In the genomic region with DNA sequence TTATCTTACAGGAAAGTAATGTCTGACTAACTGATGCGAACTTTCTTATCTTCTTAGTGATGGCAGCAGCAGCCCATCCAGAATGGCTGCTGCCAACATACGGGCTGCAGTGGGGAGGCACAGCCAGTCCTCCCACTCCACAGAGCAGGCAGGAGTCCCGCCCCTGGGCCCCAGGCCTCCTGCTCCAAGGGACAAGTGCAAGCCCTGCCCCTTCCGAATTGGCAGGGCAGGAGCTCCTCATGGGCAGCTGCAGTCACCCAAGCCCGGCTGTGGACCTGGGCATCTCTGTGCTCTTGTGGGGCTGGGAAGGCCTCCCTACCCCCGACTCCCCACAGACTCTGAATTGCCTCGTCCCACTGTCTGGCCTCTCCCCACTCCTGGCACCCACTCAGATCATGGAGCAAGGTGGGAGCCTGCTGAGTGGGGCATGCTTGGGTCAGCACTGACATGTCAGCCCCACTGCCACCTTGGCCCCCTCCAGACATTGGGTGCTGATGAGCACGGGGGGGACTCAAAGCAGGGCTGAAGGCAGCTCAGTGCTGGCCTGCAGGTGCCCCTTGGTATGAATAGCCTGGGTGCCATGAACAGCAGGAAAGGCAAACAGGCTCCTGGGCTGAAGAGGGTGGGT, we compare ENCODE assay signal across 15 cellular contexts.
A peak's percentile ranks its signal among the peaks of the same experiment; 100 is the strongest.
DNase-seq lines count a peak whose midpoint lies in the region; ATAC-seq and TF ChIP-seq lines count a peak whose summit lies in the region.
"Had no signal": no experiment of that assay in that cellular context is flagged by ENCODE, and none has a peak within 500 bp of the region (broad histone marks: within the 10 kb centered on the region; RNA-seq: fewer than 3 reads in every experiment).

No MANE protein-coding gene starts in this region.

- H3K27ac ChIP-seq in upper lobe of left lung, result no peak overlapping the region
- H3K27ac ChIP-seq in RWPE1, result no peak overlapping the region
- H3K27ac ChIP-seq: 22Rv1 had no signal

- DNase-seq in natural killer cell treated with Interleukin-12 subunit alpha and Interleukin-12 subunit beta and Interleukin-15 and Interleukin-18, amount 100 ng/mL, for 72 hours (ENCODE audit: low spot score), result no peak
- DNase-seq in natural killer cell (no peak), posterior vena cava (ENCODE audit: low spot score) (peak; percentile 55), upper lobe of left lung (peak in 1 of 2 donors; percentile 46), putamen (ENCODE audit: low spot score) (no peak), RWPE1 (ENCODE audit: low spot score) (no peak), DMS 273 treated with DMSO at 0.1 percent for 48 hours (lab: John Stamatoyannopoulos, UW) (no peak)
- DNase-seq: Caco-2; CD8-positive, alpha-beta memory T cell; DMS53; GF-D8; H9 had no signal

- TF ChIP-seq POLR2A in upper lobe of left lung (IDR thresholded peaks at IDR 0.05), result no peak

- no peak overlapping the region for H3K4me3 ChIP-seq in upper lobe of left lung
- H3K4me3 ChIP-seq: GM23338 had no signal

- H3K4me1 ChIP-seq in upper lobe of left lung, result no peaks in the 10 kb centered on the region
- H3K4me1 ChIP-seq: Caco-2 had no signal

- peaks cover 7% of the 10 kb centered on the region for H3K36me3 Mint-ChIP-seq in natural killer cell treated with Interleukin-12 subunit alpha and Interleukin-12 subunit beta and Interleukin-15 and Interleukin-18, amount 100 ng/mL, for 72 hours
- no peaks in the 10 kb centered on the region for H3K36me3 Mint-ChIP-seq in natural killer cell
- H3K36me3 Mint-ChIP-seq: CD14-positive monocyte had no signal

- H3K4me1 Mint-ChIP-seq in natural killer cell treated with Interleukin-12 subunit alpha and Interleukin-12 subunit beta and Interleukin-15 and Interleukin-18, amount 100 ng/mL, for 72 hours (ENCODE audit: low read depth in 2 of 2), result no peaks in the 10 kb centered on the region
- H3K4me1 Mint-ChIP-seq in natural killer cell, result no peaks in the 10 kb centered on the region
- H3K4me1 Mint-ChIP-seq: CD8-positive, alpha-beta memory T cell had no signal

- H3K27me3 Mint-ChIP-seq in natural killer cell treated with Interleukin-12 subunit alpha and Interleukin-12 subunit beta and Interleukin-15 and Interleukin-18, amount 100 ng/mL, for 72 hours, result no peaks in the 10 kb centered on the region
- peaks cover 1 to 9% of the 10 kb centered on the region in 2 donors for H3K27me3 Mint-ChIP-seq in natural killer cell (ENCODE audit: low read depth in 2 of 2)
- H3K27me3 Mint-ChIP-seq: CD8-positive, alpha-beta memory T cell had no signal

- no peak for TF ChIP-seq CTCF in natural killer cell (IDR thresholded peaks at IDR 0.05)
- TF ChIP-seq CTCF in upper lobe of left lung (IDR thresholded peaks at IDR 0.05), result no peak
- TF ChIP-seq CTCF in RWPE1 (conservative IDR thresholded peaks at IDR 0.05; ENCODE audit: low read depth), result no peak

- H3K36me3 ChIP-seq in upper lobe of left lung, result no peaks in the 10 kb centered on the region

- intact Hi-C loops in natural killer cell (cut with micrococcal nuclease), result no loop called here
- intact Hi-C loops in posterior vena cava (cut with DNase I), result no loop called here

- H3K4me3 Mint-ChIP-seq in natural killer cell treated with Interleukin-12 subunit alpha and Interleukin-12 subunit beta and Interleukin-15 and Interleukin-18, amount 100 ng/mL, for 72 hours, result no peak overlapping the region
- no peak overlapping the region for H3K4me3 Mint-ChIP-seq in natural killer cell
- H3K4me3 Mint-ChIP-seq: CD14-positive monocyte; CD8-positive, alpha-beta memory T cell; GM23338; H9 had no signal

- 93 to 95% methylated on average over 3 to 4 of the region's 8 CpGs for WGBS in upper lobe of left lung, 2 donors

- peaks cover 6% of the 10 kb centered on the region for H3K9me3 Mint-ChIP-seq in natural killer cell treated with Interleukin-12 subunit alpha and Interleukin-12 subunit beta and Interleukin-15 and Interleukin-18, amount 100 ng/mL, for 72 hours
- no peaks in the 10 kb centered on the region for H3K9me3 Mint-ChIP-seq in natural killer cell

- POLR2A ChIA-PET in RWPE1 (lab: Yijun Ruan, JAX; ENCODE audit: low non-redundant PET), result no interaction called here

- H3K27me3 ChIP-seq in upper lobe of left lung, result no peaks in the 10 kb centered on the region

- peak; percentile 36 to 61 for ATAC-seq in natural killer cell treated with Interleukin-12 subunit alpha and Interleukin-12 subunit beta and Interleukin-15 and Interleukin-18, amount 100 ng/mL, for 72 hours
- ATAC-seq in natural killer cell, result no peak
- ATAC-seq in upper lobe of left lung (ENCODE audit: low FRiP score in 2 of 2), result peak; percentile 24 to 51
- ATAC-seq: GM23338 had no signal

- H3K9me3 ChIP-seq in upper lobe of left lung, result no peaks in the 10 kb centered on the region
- H3K9me3 ChIP-seq: Caco-2 had no signal

- no peak overlapping the region for H3K27ac Mint-ChIP-seq in natural killer cell treated with Interleukin-12 subunit alpha and Interleukin-12 subunit beta and Interleukin-15 and Interleukin-18, amount 100 ng/mL, for 72 hours
- no peak overlapping the region for H3K27ac Mint-ChIP-seq in natural killer cell
- H3K27ac Mint-ChIP-seq: CD14-positive monocyte, GM23338, H9 had no signal

- TF ChIP-seq EP300 in upper lobe of left lung (IDR thresholded peaks at IDR 0.05), result no peak

- CTCF ChIA-PET in RWPE1 (lab: Yijun Ruan, JAX), result interaction anchor here (0.6 kb wide), 1 partner anchor 40 kb away, joined by 3 read pairs; no protein-coding TSS in a partner anchor

Comparison
In these comparisons a context has a peak if more than half of its experiments do, and no peak if none do; other contexts are left out.
1. ATAC-seq: peak in natural killer cell treated with Interleukin-12 subunit alpha and Interleukin-12 subunit beta and Interleukin-15 and Interleukin-18, amount 100 ng/mL, for 72 hours (2 of 2) and upper lobe of left lung (2 of 2); none in natural killer cell (0 of 3).